ENCODE assay signal across 25 cellular contexts in the genomic region with DNA sequence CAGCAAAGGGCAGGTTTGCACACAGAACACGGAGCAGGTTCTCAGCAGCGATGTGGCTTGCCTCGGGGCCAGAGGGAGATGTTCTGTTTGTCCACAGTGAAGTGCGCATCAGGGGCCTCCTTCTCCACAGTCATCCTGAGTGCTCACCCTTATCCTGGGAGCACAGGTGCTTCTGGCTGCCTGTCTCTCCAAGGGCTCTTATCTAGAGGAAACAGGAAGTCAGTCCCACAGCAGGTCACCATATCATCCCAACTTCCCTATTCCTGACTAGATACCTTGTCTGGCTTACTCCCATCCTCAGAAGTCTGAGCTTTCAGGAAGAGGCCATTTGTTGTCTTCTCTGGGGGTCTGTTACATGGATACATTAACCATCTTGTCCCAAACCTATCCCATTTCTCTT. TPM values are rescaled to one million over a fixed set of nuclear protein-coding genes. Genes with fewer than 3 reads are reported as not detected.
"Had no signal": no experiment of that assay in that cellular context is flagged by ENCODE, and none has a peak within 500 bp of the region (broad histone marks: within the 10 kb centered on the region; RNA-seq: fewer than 3 reads in every experiment).

Gene CD207 (minus strand): TSS at position 174 of the 400 bp plus-strand sequence. CDS start 40 bp downstream, at position 134.

- H3K27ac Mint-ChIP-seq: activated CD4-positive, alpha-beta T cell treated with anti-CD3 and anti-CD28 coated beads for 36 hours; activated T-cell treated with anti-CD3 and anti-CD28 coated beads, Interleukin-2, amount 50 U/mL, for 24 hours; activated T-helper 2 cell treated with anti-CD3 and anti-CD28 coated beads, Interferon-gamma antibody, Interleukin-2, Interleukin-4, amounts not matched to agents 10 μg/mL and 5 μg/mL and 100 μg/mL, durations not matched to agents 14 hours and 24 hours and 36 hours; memory B cell; naive B cell; WTC11 had no signal

- H2AFZ ChIP-seq: parathyroid adenoma had no signal

- H3K36me3 ChIP-seq: brain microvascular endothelial cell, esophagus squamous epithelium, heart right ventricle, neutrophil, right lobe of liver, thoracic aorta had no signal

- H3K9me3 Mint-ChIP-seq: activated T-cell treated with anti-CD3 and anti-CD28 coated beads, Interleukin-2, amount 50 U/mL, for 24 hours; activated T-helper 2 cell treated with anti-CD3 and anti-CD28 coated beads, Interferon-gamma antibody, Interleukin-2, Interleukin-4, amounts not matched to agents 10 μg/mL and 5 μg/mL and 100 μg/mL, durations not matched to agents 14 hours and 24 hours and 36 hours; memory B cell; naive B cell had no signal

- H3K27me3 Mint-ChIP-seq: activated CD4-positive, alpha-beta T cell treated with anti-CD3 and anti-CD28 coated beads for 36 hours had no signal

- H3K27me3 ChIP-seq: brain microvascular endothelial cell, right lobe of liver had no signal

- H3K79me2 ChIP-seq: parathyroid adenoma had no signal

- H3K4me3 Mint-ChIP-seq: activated CD4-positive, alpha-beta T cell treated with anti-CD3 and anti-CD28 coated beads for 36 hours; activated T-cell treated with anti-CD3 and anti-CD28 coated beads, Interleukin-2, amount 50 U/mL, for 24 hours; memory B cell; WTC11 had no signal

- ATAC-seq: activated CD4-positive, alpha-beta T cell treated with anti-CD3 and anti-CD28 coated beads for 36 hours; heart right ventricle; left ventricle myocardium superior; mucosa of descending colon; right lobe of liver; WTC11 had no signal

- H3K4me1 Mint-ChIP-seq: activated CD4-positive, alpha-beta T cell treated with anti-CD3 and anti-CD28 coated beads for 36 hours; memory B cell; naive B cell; WTC11 had no signal

- H3K27ac ChIP-seq: brain microvascular endothelial cell, coronary artery, esophagus squamous epithelium, heart right ventricle, neutrophil, parathyroid adenoma, right lobe of liver, thoracic aorta had no signal

- H3K9ac ChIP-seq: parathyroid adenoma had no signal

- H3K4me3 ChIP-seq: coronary artery, esophagus squamous epithelium, heart right ventricle, mucosa of descending colon, right lobe of liver, thoracic aorta had no signal

- H3K9me3 ChIP-seq: esophagus squamous epithelium, heart right ventricle, mucosa of descending colon, neutrophil, right lobe of liver, thoracic aorta had no signal

- FAIRE-seq: endothelial cell of umbilical vein, small intestine had no signal

- DNase-seq: activated CD4-positive, alpha-beta T cell treated with anti-CD3 and anti-CD28 coated beads for 36 hours; activated CD4-positive, alpha-beta T cell treated with anti-CD3 and anti-CD28 coated beads, Interleukin-2, amount 50 U/mL, for 48 hours; activated naive CD4-positive, alpha-beta T cell treated with Interleukin-2 at 50 U/mL for 16 hours; activated T-cell treated with anti-CD3 and anti-CD28 coated beads, Interleukin-2, amount 50 U/mL, for 24 hours; anterior cingulate cortex; brain microvascular endothelial cell; effector CD4-positive, alpha-beta T cell; esophagus squamous epithelium; heart right ventricle; left ventricle myocardium superior; mucosa of descending colon; naive B cell; right lobe of liver; small intestine; stimulated activated CD4-positive, alpha-beta T cell treated with anti-CD3 and anti-CD28 coated beads, Interleukin-15, amount 100 ng/mL, for 24 hours; stimulated activated CD4-positive, alpha-beta T cell treated with anti-CD3 and anti-CD28 coated beads, Interleukin-2, amount 100 ng/mL, for 48 hours had no signal

- H3K4me1 ChIP-seq: esophagus squamous epithelium, parathyroid adenoma, right lobe of liver had no signal

- H3K36me3 Mint-ChIP-seq: memory B cell, naive B cell, WTC11 had no signal

RNA-seq across cellular contexts. Expression of gene CD207, which starts in this region (rescaled TPM):
- total RNA-seq: activated CD4-positive, alpha-beta T cell treated with anti-CD3 and anti-CD28 coated beads for 36 hours; activated T-helper 2 cell treated with anti-CD3 and anti-CD28 coated beads, Interferon-gamma antibody, Interleukin-2, Interleukin-4, amounts not matched to agents 10 μg/mL and 5 μg/mL and 100 μg/mL, durations not matched to agents 14 hours and 24 hours and 36 hours; endothelial cell of umbilical vein; left ventricle myocardium superior; T-helper 2 cell treated with Interferon-gamma antibody and Interleukin-4, amounts not matched to agents 100 ng/mL and 5 ng/mL, for 36 hours; WTC11 had no signal
